In genomic region chr13:40818926-40819325, GRCh38 we compare ENCODE assay signal across 33 cellular contexts.
"Had no signal": no experiment of that assay in that cellular context is flagged by ENCODE, and none has a peak within 500 bp of the region (broad histone marks: within the 10 kb centered on the region; RNA-seq: fewer than 3 reads in every experiment).

No MANE protein-coding gene starts in this region.

- H3K27me3 Mint-ChIP-seq: activated B cell treated with CpG ODN at 0.5 μM for 24 hours; activated CD8-positive, alpha-beta memory T cell treated with anti-CD3 and anti-CD28 coated beads, Interleukin-2, amount 10 ng/mL, durations not matched to agents 7 days and 5 days; activated CD8-positive, alpha-beta T cell treated with anti-CD3 and anti-CD28 coated beads for 36 hours; activated naive CD4-positive, alpha-beta T cell treated with anti-CD3 and anti-CD28 coated beads, Interleukin-2, amount 10 ng/mL, durations not matched to agents 7 days and 5 days; activated naive CD8-positive, alpha-beta T cell treated with anti-CD3 and anti-CD28 coated beads for 36 hours; activated naive CD8-positive, alpha-beta T cell treated with anti-CD3 and anti-CD28 coated beads, Interleukin-2, amount 50 U/mL, for 24 hours; effector memory CD8-positive, alpha-beta T cell; T-helper 17 cell had no signal

- DNase-seq: activated B cell treated with CpG ODN at 0.5 μM for 24 hours; activated CD4-positive, alpha-beta T cell treated with anti-CD3 and anti-CD28 coated beads for 48 hours; activated CD4-positive, alpha-beta T cell treated with anti-CD3 and anti-CD28 coated beads, Interleukin-2, amount 50 U/mL, for 1 hour; activated CD4-positive, alpha-beta T cell treated with anti-CD3 and anti-CD28 coated beads, Interleukin-2, amount 50 U/mL, for 48 hours; activated CD8-positive, alpha-beta memory T cell treated with anti-CD3 and anti-CD28 coated beads, Interleukin-2, amount 10 ng/mL, durations not matched to agents 7 days and 5 days; activated CD8-positive, alpha-beta memory T cell treated with anti-CD3 and anti-CD28 coated beads, Interleukin-2, amount 50 U/mL, for 4 hours; activated CD8-positive, alpha-beta T cell treated with anti-CD3 and anti-CD28 coated beads for 36 hours; activated gamma-delta T cell; activated naive CD4-positive, alpha-beta T cell; activated naive CD4-positive, alpha-beta T cell treated with anti-CD3 and anti-CD28 coated beads, Interleukin-2, amount 10 ng/mL, durations not matched to agents 7 days and 5 days; activated naive CD8-positive, alpha-beta T cell treated with anti-CD3 and anti-CD28 coated beads for 36 hours; activated naive CD8-positive, alpha-beta T cell treated with anti-CD3 and anti-CD28 coated beads, Interleukin-2, amount 50 U/mL, for 24 hours; activated T-cell treated with anti-CD3 and anti-CD28 coated beads, Interleukin-2, amount 50 U/mL, for 4 hours; adrenal gland; amygdala; aorta; body of pancreas; caudate nucleus; cortex of kidney; dermis blood vessel endothelial cell; effector CD4-positive, alpha-beta T cell; effector memory CD8-positive, alpha-beta T cell; esophagus squamous epithelium; foreskin melanocyte; hippocampal formation; T-helper 1 cell; T-helper 17 cell; T1000; WERI-Rb-1 had no signal

- ATAC-seq: activated CD4-positive, CD25-positive, alpha-beta regulatory T cell treated with anti-CD3 and anti-CD28 coated beads, Interleukin-2, amount 50 U/mL, for 24 hours; activated CD8-positive, alpha-beta memory T cell treated with anti-CD3 and anti-CD28 coated beads, Interleukin-2, amount 10 ng/mL, durations not matched to agents 7 days and 5 days; activated CD8-positive, alpha-beta T cell treated with anti-CD3 and anti-CD28 coated beads for 36 hours; activated naive CD8-positive, alpha-beta T cell treated with anti-CD3 and anti-CD28 coated beads, Interleukin-2, amount 50 U/mL, for 24 hours; activated T-cell treated with anti-CD3 and anti-CD28 coated beads, Interleukin-2, amount 50 U/mL, for 4 hours; body of pancreas; effector memory CD8-positive, alpha-beta T cell; gastroesophageal sphincter; T-helper 17 cell had no signal

- H3K9me3 Mint-ChIP-seq: T-helper 2 cell treated with Interferon-gamma antibody and Interleukin-4, amounts not matched to agents 5 μg/mL and 100 μg/mL, for 36 hours had no signal

- H3K27ac Mint-ChIP-seq: activated B cell treated with CpG ODN at 0.5 μM for 24 hours; activated CD8-positive, alpha-beta memory T cell treated with anti-CD3 and anti-CD28 coated beads, Interleukin-2, amount 10 ng/mL, durations not matched to agents 7 days and 5 days; activated naive CD4-positive, alpha-beta T cell treated with anti-CD3 and anti-CD28 coated beads, Interleukin-2, amount 10 ng/mL, durations not matched to agents 7 days and 5 days; activated naive CD8-positive, alpha-beta T cell treated with anti-CD3 and anti-CD28 coated beads, Interleukin-2, amount 50 U/mL, for 24 hours; effector memory CD8-positive, alpha-beta T cell; T-helper 17 cell; T-helper 2 cell treated with Interferon-gamma antibody and Interleukin-4, amounts not matched to agents 5 μg/mL and 100 μg/mL, for 36 hours had no signal

- FAIRE-seq: colon had no signal

- H3K4me3 Mint-ChIP-seq: activated B cell treated with CpG ODN at 0.5 μM for 24 hours; activated CD8-positive, alpha-beta memory T cell treated with anti-CD3 and anti-CD28 coated beads, Interleukin-2, amount 10 ng/mL, durations not matched to agents 7 days and 5 days; activated CD8-positive, alpha-beta T cell treated with anti-CD3 and anti-CD28 coated beads for 36 hours; activated naive CD4-positive, alpha-beta T cell treated with anti-CD3 and anti-CD28 coated beads, Interleukin-2, amount 10 ng/mL, durations not matched to agents 7 days and 5 days; activated naive CD8-positive, alpha-beta T cell treated with anti-CD3 and anti-CD28 coated beads for 36 hours; activated naive CD8-positive, alpha-beta T cell treated with anti-CD3 and anti-CD28 coated beads, Interleukin-2, amount 50 U/mL, for 24 hours; activated T-cell treated with anti-CD3 and anti-CD28 coated beads, Interleukin-2, amount 50 U/mL, for 4 hours; effector memory CD8-positive, alpha-beta T cell; T-helper 17 cell; T-helper 2 cell treated with Interferon-gamma antibody and Interleukin-4, amounts not matched to agents 5 μg/mL and 100 μg/mL, for 36 hours had no signal
